ENCODE assay signal across 10 cellular contexts in the genomic region with DNA sequence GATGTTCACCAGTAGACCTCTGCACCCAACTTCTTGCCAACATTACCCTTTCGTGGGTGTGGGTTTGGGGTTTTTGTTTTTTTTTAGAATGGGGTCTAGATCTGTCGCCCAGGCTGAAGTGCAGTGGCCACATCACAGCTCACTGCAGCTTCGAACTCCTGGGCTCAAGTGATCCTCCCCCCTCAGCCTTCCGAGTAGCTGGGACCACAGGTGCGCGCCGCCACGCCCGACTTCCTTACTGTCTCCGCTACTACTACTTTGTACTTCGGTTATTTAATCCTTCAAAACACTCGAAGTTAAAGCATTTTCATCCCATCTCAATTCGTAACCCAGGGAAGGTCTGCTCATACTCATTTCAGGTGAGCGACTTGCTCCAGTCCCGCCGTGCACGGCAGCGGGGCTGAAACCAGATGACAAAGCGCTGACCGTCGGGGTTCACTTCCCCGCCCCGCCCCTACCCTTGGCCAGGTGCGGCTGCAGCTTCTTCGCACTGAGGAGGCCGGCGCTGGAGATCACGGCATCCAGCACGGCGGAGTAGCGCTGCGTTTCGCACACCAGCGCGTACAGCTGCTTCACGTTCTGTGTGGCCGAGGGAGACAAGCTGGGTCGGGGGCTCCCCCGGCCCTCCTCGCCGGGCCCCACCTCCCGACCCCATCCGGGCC. TPM values are rescaled to one million over a fixed set of nuclear protein-coding genes. Genes with fewer than 3 reads are reported as not detected.
DNase-seq lines count a peak whose midpoint lies in the region; ATAC-seq and TF ChIP-seq lines count a peak whose summit lies in the region.
"Not testable (repeated sequence)": the region's sequence is repeated elsewhere in the genome, so short reads cannot be mapped to it uniquely, and the experiment has no call there.
"Had no signal": no experiment of that assay in that cellular context is flagged by ENCODE, and none has a peak within 500 bp of the region (broad histone marks: within the 10 kb centered on the region; RNA-seq: fewer than 3 reads in every experiment).

No MANE protein-coding gene starts in this region.

- H3K36me3 Mint-ChIP-seq in activated CD4-positive, alpha-beta T cell treated with anti-CD3 and anti-CD28 coated beads, Interleukin-2, amount 10 ng/mL, durations not matched to agents 24 days and 14 days (ENCODE audit: low read depth): not testable (repeated sequence)

- intact Hi-C loops in activated CD4-positive, alpha-beta T cell treated with anti-CD3 and anti-CD28 coated beads, Interleukin-2, amount 10 ng/mL, durations not matched to agents 24 days and 14 days (cut with micrococcal nuclease); lower lobe of right lung (cut with DNase I): not testable (repeated sequence)

- H3K27ac Mint-ChIP-seq in activated CD4-positive, alpha-beta T cell treated with anti-CD3 and anti-CD28 coated beads, Interleukin-2, amount 10 ng/mL, durations not matched to agents 24 days and 14 days; stimulated activated naive CD8-positive, alpha-beta T cell treated with anti-CD3 and anti-CD28 coated beads, Interleukin-15, amount 100 ng/mL, for 72 hours: not testable (repeated sequence)

- H3K36me3 ChIP-seq in lower lobe of right lung: not testable (repeated sequence)

- H3K4me3 ChIP-seq in GM12865 (ENCODE audit: low read depth, low read length) (peak overlapping the region; percentile 19; the same call in 1 of the 2 replicates), lower lobe of right lung (peak overlapping the region; percentile 45)

- not testable (repeated sequence) for H3K4me3 Mint-ChIP-seq in activated CD4-positive, alpha-beta T cell treated with anti-CD3 and anti-CD28 coated beads, Interleukin-2, amount 10 ng/mL, durations not matched to agents 24 days and 14 days
- peak overlapping the region in 1 of 2 donors; percentile 47 for H3K4me3 Mint-ChIP-seq in stimulated activated naive CD8-positive, alpha-beta T cell treated with anti-CD3 and anti-CD28 coated beads, Interleukin-15, amount 100 ng/mL, for 72 hours

- H3K27ac ChIP-seq in lower lobe of right lung: not testable (repeated sequence)

- TF ChIP-seq CTCF in GM12865 (IDR thresholded peaks at IDR 0.05; ENCODE audit: insufficient read depth, low read depth, low read length, missing control alignments); lower lobe of right lung (IDR thresholded peaks at IDR 0.05): not testable (repeated sequence)

- not testable (repeated sequence) for H3K9me3 Mint-ChIP-seq in activated CD4-positive, alpha-beta T cell treated with anti-CD3 and anti-CD28 coated beads, Interleukin-2, amount 10 ng/mL, durations not matched to agents 24 days and 14 days; stimulated activated naive CD8-positive, alpha-beta T cell treated with anti-CD3 and anti-CD28 coated beads, Interleukin-15, amount 100 ng/mL, for 72 hours

- not testable (repeated sequence) for H3K27me3 Mint-ChIP-seq in activated CD4-positive, alpha-beta T cell treated with anti-CD3 and anti-CD28 coated beads, Interleukin-2, amount 10 ng/mL, durations not matched to agents 24 days and 14 days; stimulated activated naive CD8-positive, alpha-beta T cell treated with anti-CD3 and anti-CD28 coated beads, Interleukin-15, amount 100 ng/mL, for 72 hours

- H3K4me1 ChIP-seq in lower lobe of right lung: not testable (repeated sequence)

- not testable (repeated sequence) for H3K4me1 Mint-ChIP-seq in activated CD4-positive, alpha-beta T cell treated with anti-CD3 and anti-CD28 coated beads, Interleukin-2, amount 10 ng/mL, durations not matched to agents 24 days and 14 days; stimulated activated naive CD8-positive, alpha-beta T cell treated with anti-CD3 and anti-CD28 coated beads, Interleukin-15, amount 100 ng/mL, for 72 hours

- peak; percentile 50 for ATAC-seq in GM19467 (IDR thresholded peaks at IDR 0.05; ENCODE audit: unreplicated experiment)
- ATAC-seq in HG02798 (IDR thresholded peaks at IDR 0.05; ENCODE audit: poor library complexity, unreplicated experiment): peak; percentile 55
- ATAC-seq in HG03469 (IDR thresholded peaks at IDR 0.05; ENCODE audit: unreplicated experiment): peak; percentile 26
- ATAC-seq in esophagus mucosa: peak; percentile 74
- ATAC-seq in lower lobe of right lung: peak; percentile 67 to 77
- peak; percentile 73 for ATAC-seq in stimulated activated naive CD8-positive, alpha-beta T cell treated with anti-CD3 and anti-CD28 coated beads, Interleukin-15, amount 100 ng/mL, for 72 hours

- not testable (repeated sequence) for DNase-seq in GM12865 (ENCODE audit: low read depth); lower lobe of right lung; stimulated activated naive CD8-positive, alpha-beta T cell treated with anti-CD3 and anti-CD28 coated beads, Interleukin-15, amount 100 ng/mL, for 72 hours
- DNase-seq in activated CD4-positive, alpha-beta T cell treated with anti-CD3 and anti-CD28 coated beads, Interleukin-2, amount 10 ng/mL, durations not matched to agents 24 days and 14 days: peak; percentile 56

- not testable (repeated sequence) for H3K9me3 ChIP-seq in lower lobe of right lung

- not testable (repeated sequence) for H3K27me3 ChIP-seq in lower lobe of right lung (ENCODE audit: low read depth)

RNA-seq across cellular contexts. Expression of a gene that starts 15.2 kb away (rescaled TPM):
- total RNA-seq in activated CD4-positive, alpha-beta T cell treated with anti-CD3 and anti-CD28 coated beads, Interleukin-2, amount 10 ng/mL, durations not matched to agents 24 days and 14 days: 0.33 and 2.1 TPM in 2 replicates
- total RNA-seq in esophagus mucosa (not detected), lower lobe of right lung (1.1 TPM)
- total RNA-seq: ascending aorta, fibroblast of lung had no signal

RNA-seq across cellular contexts. Expression of a gene that starts 29.1 kb away (rescaled TPM):
- total RNA-seq in activated CD4-positive, alpha-beta T cell treated with anti-CD3 and anti-CD28 coated beads, Interleukin-2, amount 10 ng/mL, durations not matched to agents 24 days and 14 days: 69.7 and 70.2 TPM in 2 replicates
- total RNA-seq in esophagus mucosa (23.4 TPM), lower lobe of right lung (35.9 TPM)
